29 cellular contexts compared by ENCODE assay signal in genomic region chr12:78612224-78612623, GRCh38.
"Had no signal": no experiment of that assay in that cellular context is flagged by ENCODE, and none has a peak within 500 bp of the region (broad histone marks: within the 10 kb centered on the region; RNA-seq: fewer than 3 reads in every experiment).

No MANE protein-coding gene starts in this region.

- H3K36me3 ChIP-seq: brain microvascular endothelial cell had no signal

- FAIRE-seq: astrocyte, bronchial epithelial cell, frontal cortex, TTC549 had no signal

- ATAC-seq: activated T-cell treated with anti-CD3 and anti-CD28 coated beads, Interleukin-2, amount 50 U/mL, for 72 hours; esophagus mucosa; WTC11 had no signal

- H3K27ac ChIP-seq: brain microvascular endothelial cell, coronary artery, dorsolateral prefrontal cortex, VCaP had no signal

- H3K4me3 ChIP-seq: coronary artery, dorsolateral prefrontal cortex had no signal

- DNase-seq: activated CD4-positive, alpha-beta memory T cell treated with anti-CD3 and anti-CD28 coated beads, Interleukin-2, amount 10 ng/mL, durations not matched to agents 7 days and 5 days; activated CD4-positive, alpha-beta T cell treated with anti-CD3 and anti-CD28 coated beads for 1 hour; activated CD4-positive, alpha-beta T cell treated with anti-CD3 and anti-CD28 coated beads for 4 hours; activated CD4-positive, alpha-beta T cell treated with anti-CD3 and anti-CD28 coated beads, Interleukin-2, amount 10 ng/mL, durations not matched to agents 7 days and 5 days; activated CD4-positive, alpha-beta T cell treated with anti-CD3 and anti-CD28 coated beads, Interleukin-2, amount 50 U/mL, for 4 hours; activated CD8-positive, alpha-beta memory T cell treated with anti-CD3 and anti-CD28 coated beads, Interleukin-2, amount 50 U/mL, for 48 hours; activated gamma-delta T cell; activated naive CD4-positive, alpha-beta T cell; activated naive CD4-positive, alpha-beta T cell treated with anti-CD3 and anti-CD28 coated beads, Interleukin-2, amount 50 U/mL, for 16 hours; activated T-cell treated with anti-CD3 and anti-CD28 coated beads for 4 hours; activated T-cell treated with anti-CD3 and anti-CD28 coated beads, Interleukin-2, amount 50 U/mL, for 24 hours; activated T-cell treated with anti-CD3 and anti-CD28 coated beads, Interleukin-2, amount 50 U/mL, for 72 hours; amniotic stem cell; anterior cingulate cortex; brain microvascular endothelial cell; dorsolateral prefrontal cortex; effector memory CD4-positive, alpha-beta T cell; endodermal cell; foreskin fibroblast; head of caudate nucleus; T-helper 2 cell had no signal

- H3K27me3 ChIP-seq: brain microvascular endothelial cell, dorsolateral prefrontal cortex had no signal
